8 cellular contexts compared by ENCODE assay signal in the genomic region with DNA sequence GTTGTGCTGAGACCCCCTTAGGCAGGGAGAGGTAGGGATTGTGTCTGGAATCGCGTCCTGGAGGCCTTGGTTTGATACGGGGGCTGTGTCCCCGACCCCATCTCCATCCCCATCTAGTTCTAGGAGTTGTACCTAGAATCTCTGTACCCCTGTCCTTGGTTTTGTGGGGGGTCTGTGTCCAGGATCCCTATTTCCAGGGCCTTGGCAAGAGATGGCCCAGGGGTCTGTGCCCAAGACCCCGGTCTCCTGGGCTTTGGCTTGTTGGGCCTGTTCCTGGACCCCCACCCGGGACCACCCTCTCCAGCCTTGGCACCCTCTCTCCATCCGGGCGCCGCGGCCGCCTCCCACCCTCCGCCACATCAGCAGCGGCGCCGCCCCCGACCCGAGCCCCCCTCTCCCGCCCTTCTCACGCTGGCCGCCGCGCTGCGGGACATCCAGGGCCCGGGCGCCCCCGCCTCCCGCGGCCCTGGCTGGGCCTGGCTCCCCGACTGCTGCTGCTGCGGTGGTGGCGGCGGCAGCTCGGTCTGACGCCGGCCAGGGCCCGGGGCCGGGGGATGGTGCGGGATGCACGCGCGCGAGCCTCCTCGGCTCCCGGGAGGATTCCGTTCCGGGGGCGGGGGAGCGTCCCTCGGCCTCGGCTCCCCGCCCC. TPM values are rescaled to one million over a fixed set of nuclear protein-coding genes. Genes with fewer than 3 reads are reported as not detected.
A peak's percentile ranks its signal among the peaks of the same experiment; 100 is the strongest.
DNase-seq lines count a peak whose midpoint lies in the region; ATAC-seq and TF ChIP-seq lines count a peak whose summit lies in the region.

A gene (minus strand): TSS at position 602 of the 649 bp plus-strand sequence. CDS start 168 bp downstream, at position 434.

- no peak for TF ChIP-seq CTCF in retinal pigment epithelial cell (conservative IDR thresholded peaks at IDR 0.05; ENCODE audit: low read depth, low read length)
- no peak for TF ChIP-seq CTCF in GM13977 (IDR thresholded peaks at IDR 0.05; ENCODE audit: extremely low read depth, insufficient read depth, missing control alignments)

- H3K27me3 Mint-ChIP-seq in activated CD4-positive, alpha-beta T cell treated with anti-CD3 and anti-CD28 coated beads, Interleukin-2, amount 10 ng/mL, durations not matched to agents 7 days and 5 days, result no peaks in the 10 kb centered on the region
- H3K27me3 Mint-ChIP-seq in activated CD4-positive, alpha-beta memory T cell treated with anti-CD3 and anti-CD28 coated beads, Interleukin-2, amount 10 ng/mL, durations not matched to agents 7 days and 5 days, result no peaks in the 10 kb centered on the region

- in situ Hi-C loops in GM13977 (cut with MboI; ENCODE audit: low pct_unique_long_range_greater_than_20kb, low sequenced_read_pairs, unreplicated experiment), result no loop called here

- peaks cover 1% of the 10 kb centered on the region for H3K36me3 Mint-ChIP-seq in activated CD4-positive, alpha-beta T cell treated with anti-CD3 and anti-CD28 coated beads, Interleukin-2, amount 10 ng/mL, durations not matched to agents 7 days and 5 days (ENCODE audit: low read depth)
- peaks cover 6% of the 10 kb centered on the region for H3K36me3 Mint-ChIP-seq in activated CD4-positive, alpha-beta memory T cell treated with anti-CD3 and anti-CD28 coated beads, Interleukin-2, amount 10 ng/mL, durations not matched to agents 7 days and 5 days (ENCODE audit: low read depth)

- H3K4me3 ChIP-seq in retinal pigment epithelial cell (ENCODE audit: low read length), result peak within 1 kb of the TSS; percentile 80

- CTCF ChIA-PET in activated CD4-positive, alpha-beta T cell treated with anti-CD3 and anti-CD28 coated beads, Interleukin-2, amount 10 ng/mL, durations not matched to agents 7 days and 5 days (lab: Charles Lee), result interaction anchor here (0.9 kb wide), 1 partner anchor 55 kb away, joined by 3 read pairs; no protein-coding TSS in a partner anchor
- CTCF ChIA-PET in activated CD4-positive, alpha-beta memory T cell treated with anti-CD3 and anti-CD28 coated beads, Interleukin-2, amount 10 ng/mL, durations not matched to agents 7 days and 5 days (lab: Charles Lee), result interaction anchor here (1.3 kb wide), 1 partner anchor 60 kb away, joined by 3 read pairs; a partner anchor contains a TSS

- DNase-seq in activated CD4-positive, alpha-beta T cell treated with anti-CD3 and anti-CD28 coated beads, Interleukin-2, amount 10 ng/mL, durations not matched to agents 7 days and 5 days, result no peak
- no peak for DNase-seq in activated CD4-positive, alpha-beta T cell treated with anti-CD3 and anti-CD28 coated beads for 4 hours
- no peak for DNase-seq in activated CD4-positive, alpha-beta memory T cell treated with anti-CD3 and anti-CD28 coated beads, Interleukin-2, amount 10 ng/mL, durations not matched to agents 7 days and 5 days
- DNase-seq in cardiac septum (ENCODE audit: low spot score) (no peak), retinal pigment epithelial cell (ENCODE audit: low read depth) (no peak), GM13977 (ENCODE audit: low spot score) (no peak), NOMO-1 (lab: John Stamatoyannopoulos, UW; ENCODE audit: unreplicated experiment in 2 of 2) (no peak)

- H3K4me3 Mint-ChIP-seq in activated CD4-positive, alpha-beta T cell treated with anti-CD3 and anti-CD28 coated beads, Interleukin-2, amount 10 ng/mL, durations not matched to agents 7 days and 5 days, result peak within 1 kb of the TSS; percentile 83
- H3K4me3 Mint-ChIP-seq in activated CD4-positive, alpha-beta memory T cell treated with anti-CD3 and anti-CD28 coated beads, Interleukin-2, amount 10 ng/mL, durations not matched to agents 7 days and 5 days, result peak within 1 kb of the TSS; percentile 78

- intact Hi-C loops in cardiac septum (cut with DNase I), result loop anchor here (2.0 kb wide), 1 partner anchor 61 kb away; a partner anchor contains a TSS

- peak within 1 kb of the TSS; percentile 94 for H3K27ac Mint-ChIP-seq in activated CD4-positive, alpha-beta T cell treated with anti-CD3 and anti-CD28 coated beads, Interleukin-2, amount 10 ng/mL, durations not matched to agents 7 days and 5 days
- peak within 1 kb of the TSS; percentile 56 for H3K27ac Mint-ChIP-seq in activated CD4-positive, alpha-beta memory T cell treated with anti-CD3 and anti-CD28 coated beads, Interleukin-2, amount 10 ng/mL, durations not matched to agents 7 days and 5 days

- no peak for ATAC-seq in GM21529 (IDR thresholded peaks at IDR 0.05; ENCODE audit: unreplicated experiment)

- H3K9me3 Mint-ChIP-seq in activated CD4-positive, alpha-beta T cell treated with anti-CD3 and anti-CD28 coated beads, Interleukin-2, amount 10 ng/mL, durations not matched to agents 7 days and 5 days, result no peaks in the 10 kb centered on the region
- H3K9me3 Mint-ChIP-seq in activated CD4-positive, alpha-beta memory T cell treated with anti-CD3 and anti-CD28 coated beads, Interleukin-2, amount 10 ng/mL, durations not matched to agents 7 days and 5 days, result no peaks in the 10 kb centered on the region

- peaks cover 3% of the 10 kb centered on the region for H3K4me1 Mint-ChIP-seq in activated CD4-positive, alpha-beta T cell treated with anti-CD3 and anti-CD28 coated beads, Interleukin-2, amount 10 ng/mL, durations not matched to agents 7 days and 5 days
- peaks cover 2% of the 10 kb centered on the region for H3K4me1 Mint-ChIP-seq in activated CD4-positive, alpha-beta memory T cell treated with anti-CD3 and anti-CD28 coated beads, Interleukin-2, amount 10 ng/mL, durations not matched to agents 7 days and 5 days

- POLR2A ChIA-PET in activated CD4-positive, alpha-beta T cell treated with anti-CD3 and anti-CD28 coated beads, Interleukin-2, amount 10 ng/mL, durations not matched to agents 7 days and 5 days (lab: Charles Lee), result no interaction called here
- POLR2A ChIA-PET in activated CD4-positive, alpha-beta memory T cell treated with anti-CD3 and anti-CD28 coated beads, Interleukin-2, amount 10 ng/mL, durations not matched to agents 7 days and 5 days (lab: Charles Lee), result interaction anchor here (0.9 to 1.9 kb wide), 4 partner anchors 26 to 572 kb away, joined by 4 to 11 read pairs (median 6); a partner anchor contains a TSS

RNA-seq across cellular contexts. Expression of the gene that starts here (rescaled TPM):
- 1 to 10 TPM; 5.7 to 7.3 TPM for total RNA-seq in activated CD4-positive, alpha-beta T cell treated with anti-CD3 and anti-CD28 coated beads, Interleukin-2, amount 10 ng/mL, durations not matched to agents 7 days and 5 days
- total RNA-seq in activated CD4-positive, alpha-beta memory T cell treated with anti-CD3 and anti-CD28 coated beads, Interleukin-2, amount 10 ng/mL, durations not matched to agents 7 days and 5 days, result 1 to 10 TPM; 4.8 to 5.8 TPM
- total RNA-seq in cardiac septum, result 20.7 TPM
